In genomic region chr13:24209138-24209537, GRCh38 we compare ENCODE assay signal across 25 cellular contexts.
"Had no signal": no experiment of that assay in that cellular context is flagged by ENCODE, and none has a peak within 500 bp of the region (broad histone marks: within the 10 kb centered on the region; RNA-seq: fewer than 3 reads in every experiment).

No MANE protein-coding gene starts in this region.

- FAIRE-seq: TTC549 had no signal

- ATAC-seq: activated CD8-positive, alpha-beta T cell treated with anti-CD3 and anti-CD28 coated beads for 36 hours; activated T-cell treated with anti-CD3 and anti-CD28 coated beads, Interleukin-2, amount 50 U/mL, for 72 hours; Right ventricle myocardium inferior; T-cell had no signal

- H3K27me3 ChIP-seq: breast epithelium had no signal

- H3K9me3 ChIP-seq: breast epithelium had no signal

- H3K4me3 ChIP-seq: breast epithelium, SK-N-MC had no signal

- H3K27ac ChIP-seq: breast epithelium, SK-N-MC had no signal

- DNase-seq: activated B cell treated with CpG ODN at 0.5 μM for 24 hours; activated CD8-positive, alpha-beta memory T cell treated with anti-CD3 and anti-CD28 coated beads, Interleukin-2, amount 50 U/mL, for 4 hours; activated CD8-positive, alpha-beta T cell treated with anti-CD3 and anti-CD28 coated beads for 36 hours; activated gamma-delta T cell treated with Interleukin-2 at 50 U/mL for 16 hours; activated naive CD4-positive, alpha-beta T cell treated with anti-CD3 and anti-CD28 coated beads, Interleukin-2, amount 10 ng/mL, durations not matched to agents 7 days and 5 days; activated naive CD8-positive, alpha-beta T cell treated with anti-CD3 and anti-CD28 coated beads for 36 hours; activated T-cell treated with anti-CD3 and anti-CD28 coated beads, Interleukin-2, amount 50 U/mL, for 72 hours; anterior cingulate cortex; MM.1S; NCI-H1105; NCI-H1436; NCI-H1694 treated with DMSO at 0.1 percent for 48 hours; NCI-H2029 treated with DMSO at 0.1 percent for 48 hours; NCI-H345; NCI-H510A; NCI-H526 treated with DMSO at 0.1 percent for 48 hours; NK-92 treated with Interleukin-12 subunit alpha and Interleukin-12 subunit beta, amount 100 ng/mL, for 24 hours; OCI-M1; RPMI8226; T-cell; T-helper 2 cell had no signal

- H3K36me3 ChIP-seq: breast epithelium had no signal

- H3K4me1 ChIP-seq: breast epithelium had no signal
